In genomic region chr11:67279589-67280340, GRCh38 we compare ENCODE assay signal across 13 cellular contexts. TPM values are rescaled to one million over a fixed set of nuclear protein-coding genes. Genes with fewer than 3 reads are reported as not detected.
DNase-seq lines count a peak whose midpoint lies in the region; ATAC-seq and TF ChIP-seq lines count a peak whose summit lies in the region.
"Had no signal": no experiment of that assay in that cellular context is flagged by ENCODE, and none has a peak within 500 bp of the region (broad histone marks: within the 10 kb centered on the region; RNA-seq: fewer than 3 reads in every experiment).

No MANE protein-coding gene starts in this region.

- H3K9me3 Mint-ChIP-seq in activated CD4-positive, alpha-beta T cell treated with anti-CD3 and anti-CD28 coated beads, Interleukin-2, amount 10 ng/mL, durations not matched to agents 24 days and 14 days = no peaks in the 10 kb centered on the region
- no peaks in the 10 kb centered on the region for H3K9me3 Mint-ChIP-seq in stimulated activated naive CD8-positive, alpha-beta T cell treated with anti-CD3 and anti-CD28 coated beads, Interleukin-15, amount 100 ng/mL, for 72 hours

- peak overlapping the region; percentile 99 for H3K27ac Mint-ChIP-seq in activated CD4-positive, alpha-beta T cell treated with anti-CD3 and anti-CD28 coated beads, Interleukin-2, amount 10 ng/mL, durations not matched to agents 24 days and 14 days
- H3K27ac Mint-ChIP-seq in stimulated activated naive CD8-positive, alpha-beta T cell treated with anti-CD3 and anti-CD28 coated beads, Interleukin-15, amount 100 ng/mL, for 72 hours = peak overlapping the region; percentile 88 to 96

- peak overlapping the region; percentile 100; the same call in 1 of the 2 replicates for H3K27ac ChIP-seq in VCaP
- H3K27ac ChIP-seq: SJSA1 had no signal

- DNase-seq in activated CD4-positive, alpha-beta T cell treated with anti-CD3 and anti-CD28 coated beads, Interleukin-2, amount 10 ng/mL, durations not matched to agents 24 days and 14 days = no peak
- DNase-seq in activated CD4-positive, alpha-beta T cell treated with anti-CD3 and anti-CD28 coated beads for 48 hours = no peak
- DNase-seq in left ventricle myocardium superior (peak; percentile 30), GM20000 (ENCODE audit: low spot score) (no peak), putamen (ENCODE audit: low spot score) (no peak)
- DNase-seq in stimulated activated naive CD8-positive, alpha-beta T cell treated with anti-CD3 and anti-CD28 coated beads, Interleukin-15, amount 100 ng/mL, for 72 hours = no peak
- DNase-seq in effector CD4-positive, alpha-beta T cell = no peak
- DNase-seq: amniotic stem cell, NCI-H1092, NCI-H510A had no signal

- H3K4me3 Mint-ChIP-seq in activated CD4-positive, alpha-beta T cell treated with anti-CD3 and anti-CD28 coated beads, Interleukin-2, amount 10 ng/mL, durations not matched to agents 24 days and 14 days = peak overlapping the region; percentile 81
- H3K4me3 Mint-ChIP-seq in stimulated activated naive CD8-positive, alpha-beta T cell treated with anti-CD3 and anti-CD28 coated beads, Interleukin-15, amount 100 ng/mL, for 72 hours = peak overlapping the region in 1 of 2 donors; percentile 67

- no peak for ATAC-seq in left ventricle myocardium superior
- no peak for ATAC-seq in stimulated activated naive CD8-positive, alpha-beta T cell treated with anti-CD3 and anti-CD28 coated beads, Interleukin-15, amount 100 ng/mL, for 72 hours
- ATAC-seq: activated CD4-positive, CD25-positive, alpha-beta regulatory T cell treated with anti-CD3 and anti-CD28 coated beads, Interleukin-2, amount 50 U/mL, for 24 hours had no signal

- TF ChIP-seq CTCF in VCaP (conservative IDR thresholded peaks at IDR 0.05) (no peak), GM20000 (IDR thresholded peaks at IDR 0.05; ENCODE audit: extremely low read depth, missing control alignments) (no peak)

- H3K36me3 Mint-ChIP-seq in activated CD4-positive, alpha-beta T cell treated with anti-CD3 and anti-CD28 coated beads, Interleukin-2, amount 10 ng/mL, durations not matched to agents 24 days and 14 days (ENCODE audit: low read depth) = peaks cover 64% of the 10 kb centered on the region

- peaks cover 42% of the 10 kb centered on the region for H3K4me1 Mint-ChIP-seq in activated CD4-positive, alpha-beta T cell treated with anti-CD3 and anti-CD28 coated beads, Interleukin-2, amount 10 ng/mL, durations not matched to agents 24 days and 14 days
- peaks cover 94% of the 10 kb centered on the region for H3K4me1 Mint-ChIP-seq in stimulated activated naive CD8-positive, alpha-beta T cell treated with anti-CD3 and anti-CD28 coated beads, Interleukin-15, amount 100 ng/mL, for 72 hours

- intact Hi-C loops in activated CD4-positive, alpha-beta T cell treated with anti-CD3 and anti-CD28 coated beads, Interleukin-2, amount 10 ng/mL, durations not matched to agents 24 days and 14 days (cut with micrococcal nuclease) = loop anchor here (10.0 kb wide), 1 partner anchor 755 kb away; the partner anchor contains the start of genes NDUFS8 and TCIRG1
- intact Hi-C loops in left ventricle myocardium superior (cut with micrococcal nuclease) = no loop called here

- H3K27me3 Mint-ChIP-seq in activated CD4-positive, alpha-beta T cell treated with anti-CD3 and anti-CD28 coated beads, Interleukin-2, amount 10 ng/mL, durations not matched to agents 24 days and 14 days = no peaks in the 10 kb centered on the region
- H3K27me3 Mint-ChIP-seq in stimulated activated naive CD8-positive, alpha-beta T cell treated with anti-CD3 and anti-CD28 coated beads, Interleukin-15, amount 100 ng/mL, for 72 hours = no peaks in the 10 kb centered on the region

RNA-seq across cellular contexts. Expression of gene ANKRD13D, which starts 9.3 kb away (rescaled TPM):
- 114 and 124 TPM in 2 replicates for total RNA-seq in activated CD4-positive, alpha-beta T cell treated with anti-CD3 and anti-CD28 coated beads, Interleukin-2, amount 10 ng/mL, durations not matched to agents 24 days and 14 days
- 13.1 TPM for total RNA-seq in left ventricle myocardium superior

RNA-seq across cellular contexts. Expression of gene GRK2, which starts 13.5 kb away (rescaled TPM):
- total RNA-seq in activated CD4-positive, alpha-beta T cell treated with anti-CD3 and anti-CD28 coated beads, Interleukin-2, amount 10 ng/mL, durations not matched to agents 24 days and 14 days = 244 and 248 TPM in 2 replicates
- 56.8 TPM for total RNA-seq in left ventricle myocardium superior

RNA-seq across cellular contexts. Expression of gene SSH3, which starts 23.6 kb away (rescaled TPM):
- 7.1 and 8.1 TPM in 2 replicates for total RNA-seq in activated CD4-positive, alpha-beta T cell treated with anti-CD3 and anti-CD28 coated beads, Interleukin-2, amount 10 ng/mL, durations not matched to agents 24 days and 14 days
- total RNA-seq in left ventricle myocardium superior = 18.7 TPM
